1 cellular context compared by ENCODE assay signal in the genomic region with DNA sequence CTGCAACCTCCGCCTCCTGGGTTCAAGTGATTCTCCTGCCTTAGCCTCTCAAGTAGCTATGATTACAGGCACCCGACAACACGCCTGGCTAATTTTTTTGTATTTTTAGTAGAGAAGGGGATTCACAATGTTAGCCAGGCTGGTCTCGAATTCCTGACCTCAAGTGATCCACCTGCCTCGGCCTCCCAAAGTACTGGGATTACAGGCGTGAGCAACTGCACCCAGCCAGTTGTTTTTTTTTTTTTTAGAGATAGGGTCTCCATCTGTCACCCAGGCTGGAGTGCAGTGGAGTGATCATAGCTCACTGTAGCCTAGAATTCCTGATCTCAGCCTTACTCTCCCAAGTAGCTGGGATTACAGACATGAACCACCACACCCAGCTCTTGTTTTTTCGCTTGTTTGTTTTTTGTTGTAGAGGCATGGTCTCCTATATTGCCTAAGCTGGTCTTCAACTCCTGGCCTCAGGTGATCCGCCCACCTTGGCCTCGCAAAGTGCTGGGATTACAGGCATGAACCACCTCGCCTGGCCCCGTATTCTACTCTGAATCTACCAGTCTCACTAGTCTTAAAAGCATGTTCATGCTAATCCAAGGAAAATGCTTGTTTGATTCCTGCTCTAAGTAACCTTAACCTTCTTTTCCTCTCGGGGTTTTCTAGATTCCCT.
TF ChIP-seq lines count a peak whose summit lies in the region.

No MANE protein-coding gene starts in this region.

TF ChIP-seq in H1, 55 proteins besides CTCF, POLR2A, EP300 and RAD21:
- TF ChIP-seq RXRA (IDR thresholded peaks at IDR 0.05; ENCODE audit: insufficient read depth, low read depth, low read length) (no peak), RBBP5 (IDR thresholded peaks at IDR 0.05; ENCODE audit: borderline replicate concordance, low read depth, low read length) (no peak), BRCA1 (IDR thresholded peaks at IDR 0.05; ENCODE audit: low read depth, low read length) (no peak), KDM4A (IDR thresholded peaks at IDR 0.05; ENCODE audit: low read depth, low read length, severe bottlenecking) (no peak), KDM5A (IDR thresholded peaks at IDR 0.05; ENCODE audit: low read length) (no peak), EGR1 (IDR thresholded peaks at IDR 0.05; ENCODE audit: borderline replicate concordance, low read depth, low read length) (no peak), SIRT6 (IDR thresholded peaks at IDR 0.05; ENCODE audit: low read length) (no peak), CBX5 (IDR thresholded peaks at IDR 0.05; ENCODE audit: low read depth, low read length) (no peak), RFX5 (IDR thresholded peaks at IDR 0.05; ENCODE audit: borderline replicate concordance, low read depth, low read length) (no peak)
- TF ChIP-seq, protein P1, sequence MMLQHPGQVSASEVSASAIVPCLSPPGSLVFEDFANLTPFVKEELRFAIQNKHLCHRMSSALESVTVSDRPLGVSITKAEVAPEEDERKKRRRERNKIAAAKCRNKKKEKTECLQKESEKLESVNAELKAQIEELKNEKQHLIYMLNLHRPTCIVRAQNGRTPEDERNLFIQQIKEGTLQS (IDR thresholded peaks at IDR 0.05; ENCODE audit: insufficient read depth, low read depth, low read length), result no peak
